In genomic region chr2:87496036-87497006, GRCh38 we compare ENCODE assay signal across 7 cellular contexts.
DNase-seq lines count a peak whose midpoint lies in the region; ATAC-seq, FAIRE-seq and TF ChIP-seq lines count a peak whose summit lies in the region.
"Not testable (repeated sequence)": the region's sequence is repeated elsewhere in the genome, so short reads cannot be mapped to it uniquely, and the experiment has no call there.

No MANE protein-coding gene starts in this region.

- CTCF ChIA-PET in naive thymus-derived CD4-positive, alpha-beta T cell (lab: Charles Lee), result not testable (repeated sequence)

- not testable (repeated sequence) for H3K9me3 ChIP-seq in NT2/D1 (ENCODE audit: insufficient read depth, low read length); ascending aorta; naive thymus-derived CD4-positive, alpha-beta T cell (ENCODE audit: control insufficient read depth in 2 of 3, low read length in 3 of 3)

- peak in 2 of 3 experiments; percentile 4 to 37 for TF ChIP-seq CTCF in ascending aorta (IDR thresholded peaks at IDR 0.05)
- TF ChIP-seq CTCF in foreskin keratinocyte (conservative IDR thresholded peaks at IDR 0.05), result not testable (repeated sequence)

- not testable (repeated sequence) for TF ChIP-seq POLR2A in GM12891 (IDR thresholded peaks at IDR 0.05; ENCODE audit: low read depth, low read length)

- not testable (repeated sequence) for H3K27me3 Mint-ChIP-seq in naive thymus-derived CD4-positive, alpha-beta T cell

- intact Hi-C loops in ascending aorta (cut with DNase I); naive thymus-derived CD4-positive, alpha-beta T cell (cut with micrococcal nuclease): not testable (repeated sequence)

- H3K9me3 Mint-ChIP-seq in naive thymus-derived CD4-positive, alpha-beta T cell, result not testable (repeated sequence)

- not testable (repeated sequence) for H3K4me3 ChIP-seq in NT2/D1 (ENCODE audit: insufficient read length, low read depth); ascending aorta; naive thymus-derived CD4-positive, alpha-beta T cell (ENCODE audit: low read length)

- not testable (repeated sequence) for H3K36me3 ChIP-seq in NT2/D1 (ENCODE audit: insufficient read depth, insufficient read length, low read length); ascending aorta; naive thymus-derived CD4-positive, alpha-beta T cell (ENCODE audit: control insufficient read depth in 2 of 3, insufficient read depth in 3 of 3, low read length in 3 of 3)

- H3K4me3 Mint-ChIP-seq in naive thymus-derived CD4-positive, alpha-beta T cell, result not testable (repeated sequence)

- POLR2A ChIA-PET in naive thymus-derived CD4-positive, alpha-beta T cell (lab: Charles Lee), result not testable (repeated sequence)

- not testable (repeated sequence) for DNase-seq in GM12891 (ENCODE audit: insufficient read length, low spot score)
- DNase-seq in NT2/D1 (ENCODE audit: low read depth, low spot score), result peak; percentile 15
- DNase-seq in ascending aorta (ENCODE audit: low spot score in 2 of 2), result peak in 1 of 2 donors; percentile 54
- DNase-seq in foreskin keratinocyte, result peak; percentile 8 to 18
- peak in 6 of 9 donors; percentile 49 to 80 (median 68) for DNase-seq in naive thymus-derived CD4-positive, alpha-beta T cell

- H3K4me1 Mint-ChIP-seq in naive thymus-derived CD4-positive, alpha-beta T cell, result peaks cover 5 to 27% (median 16%) of the 10 kb centered on the region in 7 donors

- not testable (repeated sequence) for H3K27ac Mint-ChIP-seq in naive thymus-derived CD4-positive, alpha-beta T cell

- H3K27ac ChIP-seq in ascending aorta; foreskin keratinocyte; naive thymus-derived CD4-positive, alpha-beta T cell (ENCODE audit: low read depth, low read length): not testable (repeated sequence)

- H3K9ac ChIP-seq in NT2/D1 (ENCODE audit: insufficient read length, low read depth), result not testable (repeated sequence)

- not testable (repeated sequence) for H3K36me3 Mint-ChIP-seq in naive thymus-derived CD4-positive, alpha-beta T cell

- ATAC-seq in GM21515 (IDR thresholded peaks at IDR 0.05; ENCODE audit: unreplicated experiment), result peak; percentile 81
- peak; percentile 82 for ATAC-seq in HG03097 (IDR thresholded peaks at IDR 0.05; ENCODE audit: low FRiP score, unreplicated experiment)
- ATAC-seq in foreskin keratinocyte, result peak; percentile 93
- ATAC-seq in naive thymus-derived CD4-positive, alpha-beta T cell, result peak; percentile 94

- peak; percentile 65 for FAIRE-seq in GM12891 (lab: Jason Lieb, UNC)

- H3K27me3 ChIP-seq in NT2/D1 (ENCODE audit: insufficient read depth, insufficient read length); ascending aorta; foreskin keratinocyte; naive thymus-derived CD4-positive, alpha-beta T cell (ENCODE audit: control insufficient read depth in 2 of 2, insufficient read depth in 2 of 2, low read length in 2 of 2): not testable (repeated sequence)

- not testable (repeated sequence) for H3K4me1 ChIP-seq in NT2/D1 (ENCODE audit: insufficient read depth, insufficient read length); ascending aorta; foreskin keratinocyte
- H3K4me1 ChIP-seq in naive thymus-derived CD4-positive, alpha-beta T cell (ENCODE audit: control insufficient read depth in 2 of 2, insufficient read depth in 2 of 2, low read length in 2 of 2), result peaks cover 0 to 21% of the 10 kb centered on the region in 2 donors
